ENCODE assay signal across 24 cellular contexts in the genomic region with DNA sequence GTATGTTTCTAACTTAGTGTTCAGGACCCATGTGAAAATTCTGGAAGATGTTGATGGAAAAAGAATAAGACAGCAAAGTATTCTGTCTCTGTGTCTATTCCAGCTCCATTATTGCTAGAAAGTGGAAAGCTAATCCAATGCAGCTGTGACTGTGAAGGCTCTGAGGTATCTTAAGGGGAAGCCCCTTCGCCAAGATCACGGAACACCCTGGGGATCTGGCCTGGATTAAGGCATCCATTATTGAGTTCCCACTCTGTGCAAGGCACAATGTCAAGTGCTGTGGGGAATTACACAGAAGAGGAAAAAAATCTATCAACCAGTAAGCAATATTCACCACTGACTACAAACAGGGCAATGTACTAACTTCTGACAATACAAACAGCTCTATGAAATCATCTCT.
"Had no signal": no experiment of that assay in that cellular context is flagged by ENCODE, and none has a peak within 500 bp of the region (broad histone marks: within the 10 kb centered on the region; RNA-seq: fewer than 3 reads in every experiment).

No MANE protein-coding gene starts in this region.

- DNase-seq: cerebellar nuclear complex; cortex of kidney; effector memory CD8-positive, alpha-beta T cell; erythroblast; esophagus squamous epithelium; head of caudate nucleus; hippocampal formation; left colon; mesendoderm; midbrain; naive thymus-derived CD4-positive, alpha-beta T cell; occipital lobe; ovary; posterior cingulate gyrus; sigmoid colon; stimulated activated CD4-positive, alpha-beta T cell treated with anti-CD3 and anti-CD28 coated beads, Interleukin-4, amount 100 ng/mL, for 4 hours; stimulated activated naive CD8-positive, alpha-beta T cell treated with anti-CD3 and anti-CD28 coated beads, Interleukin-15, Interleukin-2, amounts not matched to agents 100 U/mL and 50 U/mL, for 24 hours; substantia nigra; testis; tibial artery had no signal

- H3K27ac ChIP-seq: esophagus squamous epithelium, ovary, psoas muscle, sigmoid colon, tibial artery had no signal

- H3K36me3 Mint-ChIP-seq: naive thymus-derived CD4-positive, alpha-beta T cell; stimulated activated memory B cell treated with anti-CD40 and anti-IgM and Interleukin-4, amounts not matched to agents 10 μg/mL and 1 μg/mL and 100 μg/mL, for 72 hours; type B pancreatic cell had no signal

- H3K9me3 ChIP-seq: esophagus squamous epithelium, ovary, psoas muscle, sigmoid colon, testis, tibial artery had no signal

- H3K4me1 Mint-ChIP-seq: naive thymus-derived CD4-positive, alpha-beta T cell; stimulated activated memory B cell treated with anti-CD40 and anti-IgM and Interleukin-4, amounts not matched to agents 10 μg/mL and 1 μg/mL and 100 μg/mL, for 72 hours had no signal

- H3K36me3 ChIP-seq: esophagus squamous epithelium, ovary, sigmoid colon, tibial artery had no signal

- H3K4me3 Mint-ChIP-seq: effector memory CD8-positive, alpha-beta T cell; naive thymus-derived CD4-positive, alpha-beta T cell; stimulated activated memory B cell treated with anti-CD40 and anti-IgM and Interleukin-4, amounts not matched to agents 10 μg/mL and 1 μg/mL and 100 μg/mL, for 72 hours; type B pancreatic cell had no signal

- H3K27ac Mint-ChIP-seq: effector memory CD8-positive, alpha-beta T cell; naive thymus-derived CD4-positive, alpha-beta T cell; stimulated activated memory B cell treated with anti-CD40 and anti-IgM and Interleukin-4, amounts not matched to agents 10 μg/mL and 1 μg/mL and 100 μg/mL, for 72 hours; type B pancreatic cell had no signal

- H3K27me3 ChIP-seq: esophagus squamous epithelium, ovary, sigmoid colon, testis, tibial artery had no signal

- H3K9me3 Mint-ChIP-seq: effector memory CD8-positive, alpha-beta T cell; type B pancreatic cell had no signal

- H3K27me3 Mint-ChIP-seq: effector memory CD8-positive, alpha-beta T cell; stimulated activated memory B cell treated with anti-CD40 and anti-IgM and Interleukin-4, amounts not matched to agents 10 μg/mL and 1 μg/mL and 100 μg/mL, for 72 hours; type B pancreatic cell had no signal

- H3K4me1 ChIP-seq: psoas muscle, tibial artery had no signal

- ATAC-seq: effector memory CD8-positive, alpha-beta T cell; left colon; naive thymus-derived CD4-positive, alpha-beta T cell; psoas muscle; stimulated activated memory B cell treated with anti-CD40 and anti-IgM and Interleukin-4, amounts not matched to agents 10 μg/mL and 1 μg/mL and 100 μg/mL, for 72 hours; stimulated activated naive CD8-positive, alpha-beta T cell treated with anti-CD3 and anti-CD28 coated beads, Interleukin-15, Interleukin-2, amounts not matched to agents 100 U/mL and 50 U/mL, for 24 hours had no signal

- H3K4me3 ChIP-seq: esophagus squamous epithelium, lung, ovary, psoas muscle, sigmoid colon, testis, tibial artery had no signal
